ENCODE assay signal across 20 cellular contexts in the genomic region with DNA sequence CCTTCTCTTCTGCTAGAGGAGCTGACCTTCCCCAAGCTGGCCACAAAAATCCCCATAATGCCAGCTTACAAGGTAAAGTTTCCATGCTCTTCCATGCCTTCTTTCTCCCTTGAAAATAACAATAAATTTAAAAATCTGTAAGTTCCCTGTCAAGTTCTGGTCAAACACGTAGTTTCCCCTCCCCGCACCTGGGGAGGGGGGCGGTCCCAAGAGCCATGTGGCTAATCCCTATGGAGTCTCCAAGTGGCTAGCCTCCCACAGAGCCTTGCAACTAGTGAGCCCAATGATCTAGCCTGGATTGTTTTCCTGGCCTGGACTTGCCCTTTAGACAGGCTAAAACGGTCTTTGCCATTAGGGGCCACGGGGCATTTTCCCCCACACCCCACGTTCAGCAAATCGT.
"Had no signal": no experiment of that assay in that cellular context is flagged by ENCODE, and none has a peak within 500 bp of the region (broad histone marks: within the 10 kb centered on the region; RNA-seq: fewer than 3 reads in every experiment).

No MANE protein-coding gene starts in this region.

- H3K27ac ChIP-seq: foreskin keratinocyte, hepatocyte, suprapubic skin, tibial nerve had no signal

- DNase-seq: activated CD4-positive, alpha-beta T cell treated with anti-CD3 and anti-CD28 coated beads, Interleukin-2, amount 10 ng/mL, durations not matched to agents 7 days and 5 days; activated CD4-positive, CD25-positive, alpha-beta regulatory T cell treated with anti-CD3 and anti-CD28 coated beads, Interleukin-2, amount 50 U/mL, for 72 hours; activated CD8-positive, alpha-beta T cell treated with anti-CD3 and anti-CD28 coated beads for 36 hours; activated T-cell treated with anti-CD3 and anti-CD28 coated beads, Interleukin-2, amount 50 U/mL, for 1 hour; aorta; caudate nucleus; effector CD4-positive, alpha-beta T cell; erythroblast; foreskin keratinocyte; kidney glomerular epithelial cell; left ventricle myocardium superior; mammary epithelial cell; nucleus accumbens; posterior cingulate gyrus; small intestine; stimulated activated CD4-positive, alpha-beta T cell treated with anti-CD3 and anti-CD28 coated beads, Interleukin-2, amount 100 ng/mL, for 24 hours; stimulated activated naive CD8-positive, alpha-beta T cell treated with anti-CD3 and anti-CD28 coated beads, Interleukin-15, amount 100 ng/mL, for 72 hours had no signal

- H3K4me2 ChIP-seq: hepatocyte had no signal

- H3K27me3 ChIP-seq: foreskin keratinocyte had no signal

- H3K79me2 ChIP-seq: hepatocyte had no signal

- H3K36me3 ChIP-seq: suprapubic skin, tibial nerve had no signal

- H3K4me3 ChIP-seq: hepatocyte, suprapubic skin, tibial nerve had no signal

- H2AFZ ChIP-seq: hepatocyte had no signal

- H3K4me1 ChIP-seq: foreskin keratinocyte had no signal

- H3K9me3 ChIP-seq: suprapubic skin, tibial nerve had no signal
